In the genomic region with DNA sequence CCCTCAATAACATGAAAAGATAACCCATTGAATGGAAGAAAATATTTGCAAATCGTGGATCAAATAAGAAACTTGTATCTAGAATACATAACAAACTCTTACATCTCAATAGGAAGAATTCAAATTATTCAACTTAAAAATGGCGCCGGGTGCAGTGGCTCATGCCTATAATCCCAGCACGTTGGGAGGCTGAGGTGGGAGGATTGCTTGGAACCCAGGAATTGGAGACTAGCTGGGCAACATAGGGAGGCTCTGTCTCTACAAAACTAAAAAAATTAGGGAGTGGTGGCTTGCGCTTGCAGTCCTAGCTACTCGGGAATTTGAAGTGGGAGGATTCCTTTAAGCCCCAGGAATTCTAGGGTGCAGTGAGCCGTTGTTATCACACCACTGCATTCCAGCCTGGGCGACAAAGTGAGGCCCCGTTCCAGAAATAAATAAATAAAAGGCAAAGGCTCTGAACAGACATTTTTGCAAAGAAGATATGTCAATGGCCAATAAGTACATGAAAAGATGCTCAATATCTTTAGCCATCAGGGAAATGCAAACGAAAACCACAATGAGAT, we compare ENCODE assay signal across 7 cellular contexts.
"Had no signal": no experiment of that assay in that cellular context is flagged by ENCODE, and none has a peak within 500 bp of the region (broad histone marks: within the 10 kb centered on the region; RNA-seq: fewer than 3 reads in every experiment).

No MANE protein-coding gene starts in this region.

- FAIRE-seq: H54, HTR-8/SVneo had no signal

- ATAC-seq: GM23338 had no signal

- H3K9me3 Mint-ChIP-seq: GM23338, H9 had no signal

- H3K4me3 Mint-ChIP-seq: GM23338, H9 had no signal

- H3K4me3 ChIP-seq: GM23338 had no signal

- H3K4me2 ChIP-seq: GM23338 had no signal

- H3K27ac Mint-ChIP-seq: GM23338, H9 had no signal

- DNase-seq: H9, HCEC 1CT, IMR-90, KBM-7 had no signal

- H2AFZ ChIP-seq: GM23338 had no signal
